In the genomic region with DNA sequence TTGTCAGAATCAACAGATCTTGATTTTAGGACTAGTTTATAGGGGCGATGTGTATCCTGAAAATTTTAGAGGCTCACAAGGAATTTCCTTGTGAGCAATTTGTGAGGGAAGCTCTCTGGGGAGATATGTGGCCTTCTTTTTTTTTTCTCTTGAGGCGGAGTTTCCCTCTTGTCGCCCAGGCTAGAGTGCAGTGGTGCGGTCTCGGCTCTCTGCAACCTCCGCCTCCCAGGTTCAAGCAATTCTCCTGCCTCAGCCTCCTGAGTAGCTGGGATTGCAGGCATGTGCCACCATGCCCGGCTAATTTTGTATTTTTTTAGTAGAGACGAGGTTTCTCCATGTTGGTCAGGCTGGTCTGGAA, we compare ENCODE assay signal across 8 cellular contexts. TPM values are rescaled to one million over a fixed set of nuclear protein-coding genes. Genes with fewer than 3 reads are reported as not detected.
DNase-seq lines count a peak whose midpoint lies in the region; ATAC-seq, FAIRE-seq and TF ChIP-seq lines count a peak whose summit lies in the region.
"Not testable (repeated sequence)": the region's sequence is repeated elsewhere in the genome, so short reads cannot be mapped to it uniquely, and the experiment has no call there.

No MANE protein-coding gene starts in this region.

- H3K27ac ChIP-seq in C4-2B = peak overlapping the region; percentile 89
- not testable (repeated sequence) for H3K27ac ChIP-seq in HEK293 (ENCODE audit: extremely low read depth, low read depth, low read length); PC-3 (ENCODE audit: low read length); astrocyte (ENCODE audit: low read depth, low read length)

- CTCF ChIA-PET in HEK293 (lab: Yijun Ruan, JAX) (interaction anchor here (0.6 to 8.6 kb wide), 7 partner anchors 33 to 459 kb away, joined by 3 to 149 read pairs (median 5); no protein-coding TSS in a partner anchor), PC-3 (lab: Charles Lee) (interaction anchor here (0.7 kb wide), 1 partner anchor 205 kb away, joined by 3 read pairs; no protein-coding TSS in a partner anchor)
- CTCF ChIA-PET in activated CD4-positive, alpha-beta memory T cell treated with anti-CD3 and anti-CD28 coated beads for 36 hours (lab: Charles Lee) = interaction anchor here (0.9 to 8.8 kb wide), 3 partner anchors 26 to 95 kb away, joined by 3 to 247 read pairs (median 11); partner anchors contain the start of genes ARMC7 and MIF4GD

- H3K9me3 ChIP-seq in HEK293 (ENCODE audit: control insufficient read depth, insufficient read depth, low read depth, low read length); PC-3 (ENCODE audit: low read length); astrocyte (ENCODE audit: insufficient read depth, low read depth, low read length): not testable (repeated sequence)

- not testable (repeated sequence) for H3K27me3 ChIP-seq in PC-3 (ENCODE audit: low read length); astrocyte (ENCODE audit: insufficient read depth, low read length)

- H3K36me3 Mint-ChIP-seq in activated CD4-positive, alpha-beta memory T cell treated with anti-CD3 and anti-CD28 coated beads for 36 hours = peaks cover 21% of the 10 kb centered on the region
- H3K36me3 Mint-ChIP-seq in astrocyte (ENCODE audit: low read depth, unreplicated experiment); natural killer cell: not testable (repeated sequence)

- H3K27me3 Mint-ChIP-seq in activated CD4-positive, alpha-beta memory T cell treated with anti-CD3 and anti-CD28 coated beads for 36 hours; astrocyte (ENCODE audit: low read depth, unreplicated experiment); natural killer cell (ENCODE audit: low read depth in 2 of 2); stimulated activated naive CD8-positive, alpha-beta T cell treated with anti-CD3 and anti-CD28 coated beads, Interleukin-15, amount 100 ng/mL, for 72 hours: not testable (repeated sequence)

- H3K4me1 ChIP-seq in HEK293 (ENCODE audit: control insufficient read depth, insufficient read depth, low read length); PC-3 (ENCODE audit: insufficient read depth, low read length): not testable (repeated sequence)
- H3K4me1 ChIP-seq in astrocyte (ENCODE audit: insufficient read depth, low read length) = peaks cover 10% of the 10 kb centered on the region

- H3K9me3 Mint-ChIP-seq in activated CD4-positive, alpha-beta memory T cell treated with anti-CD3 and anti-CD28 coated beads for 36 hours; astrocyte (ENCODE audit: unreplicated experiment); natural killer cell; stimulated activated naive CD8-positive, alpha-beta T cell treated with anti-CD3 and anti-CD28 coated beads, Interleukin-15, amount 100 ng/mL, for 72 hours: not testable (repeated sequence)

- BruUV-seq in PC-3 (replicated peaks; lab: Mats Ljungman, UMichigan) = not testable (repeated sequence)

- not testable (repeated sequence) for H3F3A ChIP-seq in PC-3 (ENCODE audit: low read length, unreplicated experiment)

- H3K4me1 Mint-ChIP-seq in activated CD4-positive, alpha-beta memory T cell treated with anti-CD3 and anti-CD28 coated beads for 36 hours (ENCODE audit: low read depth) = peaks cover 14% of the 10 kb centered on the region
- H3K4me1 Mint-ChIP-seq in astrocyte (ENCODE audit: low read depth, unreplicated experiment) = not testable (repeated sequence)
- H3K4me1 Mint-ChIP-seq in natural killer cell = peaks cover 13 to 22% of the 10 kb centered on the region in 2 donors
- peaks cover 27% of the 10 kb centered on the region for H3K4me1 Mint-ChIP-seq in stimulated activated naive CD8-positive, alpha-beta T cell treated with anti-CD3 and anti-CD28 coated beads, Interleukin-15, amount 100 ng/mL, for 72 hours

- H3K79me2 ChIP-seq in PC-3 (ENCODE audit: low read length) (peaks cover 63% of the 10 kb centered on the region), astrocyte (ENCODE audit: insufficient read depth, low read length) (peaks cover 53% of the 10 kb centered on the region)

- intact Hi-C loops in PC-3 (cut with micrococcal nuclease) = loop anchor here (10.0 kb wide), 2 partner anchors 172 to 208 kb away; no protein-coding TSS in a partner anchor
- intact Hi-C loops in activated CD4-positive, alpha-beta memory T cell treated with anti-CD3 and anti-CD28 coated beads for 36 hours (cut with micrococcal nuclease) = loop anchor here (5.0 kb wide), 1 partner anchor 55 kb away; the partner anchor contains the start of genes GGA3 and MRPS7
- intact Hi-C loops in natural killer cell (cut with micrococcal nuclease) = not testable (repeated sequence)

- H3K9me2 ChIP-seq in PC-3 (replicated peaks; ENCODE audit: low read length) = not testable (repeated sequence)

- H3K4me3 Mint-ChIP-seq in activated CD4-positive, alpha-beta memory T cell treated with anti-CD3 and anti-CD28 coated beads for 36 hours = peak overlapping the region; percentile 81
- H3K4me3 Mint-ChIP-seq in astrocyte (ENCODE audit: unreplicated experiment) (peak overlapping the region; percentile 96), natural killer cell (peak overlapping the region; percentile 96)
- H3K4me3 Mint-ChIP-seq in stimulated activated naive CD8-positive, alpha-beta T cell treated with anti-CD3 and anti-CD28 coated beads, Interleukin-15, amount 100 ng/mL, for 72 hours = peak overlapping the region; percentile 89 to 94

- peak overlapping the region; percentile 98 for H3K9ac ChIP-seq in PC-3 (ENCODE audit: low read length)
- H3K9ac ChIP-seq in astrocyte (ENCODE audit: low read length) = peak overlapping the region; percentile 97

- H3K4me2 ChIP-seq in PC-3 (ENCODE audit: low read length) (peak overlapping the region; percentile 85), astrocyte (ENCODE audit: low read length) (peak overlapping the region; percentile 94)

- POLR2A ChIA-PET in HEK293 (lab: Yijun Ruan, JAX) (interaction anchor here (1.2 to 2.9 kb wide), 4 partner anchors 35 to 187 kb away, joined by 3 to 12 read pairs (median 4); partner anchors contain the start of genes MIF4GD and NT5C), PC-3 (lab: Charles Lee; ENCODE audit: unreplicated experiment) (interaction anchor here (0.7 kb wide), 1 partner anchor 48 kb away, joined by 4 read pairs; no protein-coding TSS in a partner anchor)
- POLR2A ChIA-PET in activated CD4-positive, alpha-beta memory T cell treated with anti-CD3 and anti-CD28 coated beads for 36 hours (lab: Charles Lee) = interaction anchor here (0.6 kb wide), 1 partner anchor 131 kb away, joined by 3 read pairs; no protein-coding TSS in a partner anchor

- not testable (repeated sequence) for H4K20me1 ChIP-seq in PC-3 (ENCODE audit: low read length); astrocyte (ENCODE audit: insufficient read depth, low read length)

- not testable (repeated sequence) for ATAC-seq in PC-3; natural killer cell; stimulated activated naive CD8-positive, alpha-beta T cell treated with anti-CD3 and anti-CD28 coated beads, Interleukin-15, amount 100 ng/mL, for 72 hours

- H3K27ac Mint-ChIP-seq in activated CD4-positive, alpha-beta memory T cell treated with anti-CD3 and anti-CD28 coated beads for 36 hours; astrocyte (ENCODE audit: unreplicated experiment); natural killer cell: not testable (repeated sequence)
- peak overlapping the region in 1 of 2 donors; percentile 57 for H3K27ac Mint-ChIP-seq in stimulated activated naive CD8-positive, alpha-beta T cell treated with anti-CD3 and anti-CD28 coated beads, Interleukin-15, amount 100 ng/mL, for 72 hours

- H2AFZ ChIP-seq in PC-3 (ENCODE audit: low read length); astrocyte (ENCODE audit: low read depth, low read length): not testable (repeated sequence)

- FAIRE-seq in astrocyte (lab: Jason Lieb, UNC) = not testable (repeated sequence)

- not testable (repeated sequence) for DNase-seq in PC-3; activated CD4-positive, alpha-beta memory T cell treated with anti-CD3 and anti-CD28 coated beads for 36 hours; astrocyte (ENCODE audit: low read depth); fibroblast of the aortic adventitia (ENCODE audit: low read depth); natural killer cell; stimulated activated naive CD8-positive, alpha-beta T cell treated with anti-CD3 and anti-CD28 coated beads, Interleukin-15, amount 100 ng/mL, for 72 hours

- TF ChIP-seq CTCF in C4-2B (conservative IDR thresholded peaks at IDR 0.05); HEK293 (tag by site-specific recombination; IDR thresholded peaks at IDR 0.05); PC-3 (conservative IDR thresholded peaks at IDR 0.05; ENCODE audit: low read depth, low read length); astrocyte (IDR thresholded peaks at IDR 0.05; ENCODE audit: insufficient read depth, low read depth, low read length); fibroblast of the aortic adventitia (IDR thresholded peaks at IDR 0.05; ENCODE audit: insufficient read depth, low read length); natural killer cell (IDR thresholded peaks at IDR 0.05): not testable (repeated sequence)

- H3K36me3 ChIP-seq in HEK293 (ENCODE audit: control insufficient read depth in 2 of 2, insufficient read depth in 1 of 2, low read length in 2 of 2) (peaks cover 34 to 40% of the 10 kb centered on the region in 2 experiments), PC-3 (ENCODE audit: low read depth, low read length) (peaks cover 28% of the 10 kb centered on the region), astrocyte (ENCODE audit: insufficient read depth, low read length) (peaks cover 21% of the 10 kb centered on the region)

- H3K4me3 ChIP-seq in HEK293 (ENCODE audit: low read depth, low read length) (peak overlapping the region; percentile 15), PC-3 (ENCODE audit: low read length) (peak overlapping the region; percentile 91), astrocyte (ENCODE audit: insufficient read depth, low read depth, low read length) (peak overlapping the region; percentile 97), fibroblast of the aortic adventitia (ENCODE audit: low read depth, low read length) (peak overlapping the region; percentile 22)

RNA-seq across cellular contexts. Expression of gene NUP85, which starts 1.6 kb away (rescaled TPM):
- total RNA-seq in PC-3 (2014; rRNA removed) (91.5 and 95.6 TPM in 2 replicates), astrocyte (37.3 and 44.3 TPM in 2 replicates), fibroblast of the aortic adventitia (ENCODE audit: low replicate concordance) (33.9 and 41.5 TPM in 2 replicates), natural killer cell (10 to 100 TPM; 71.1 to 78.1 (median 77.0) TPM)
- 100 to 1,000 TPM; 125 to 132 TPM for total RNA-seq in activated CD4-positive, alpha-beta memory T cell treated with anti-CD3 and anti-CD28 coated beads for 36 hours

RNA-seq across cellular contexts. Expression of gene SUMO2, which starts 24.3 kb away (rescaled TPM):
- total RNA-seq in PC-3 (2014; rRNA removed) (244 and 282 TPM in 2 replicates), astrocyte (413 and 449 TPM in 2 replicates), fibroblast of the aortic adventitia (ENCODE audit: low replicate concordance) (89.9 and 129 TPM in 2 replicates), natural killer cell (100 to 1,000 TPM; 240 to 294 (median 250) TPM)
- 100 to 1,000 TPM; 610 to 612 TPM for total RNA-seq in activated CD4-positive, alpha-beta memory T cell treated with anti-CD3 and anti-CD28 coated beads for 36 hours

RNA-seq across cellular contexts. Expression of gene JPT1, which starts 52.7 kb away (rescaled TPM):
- 674 and 705 TPM in 2 replicates for total RNA-seq in PC-3 (2014; rRNA removed)
- 100 to 1,000 TPM; 263 to 267 TPM for total RNA-seq in activated CD4-positive, alpha-beta memory T cell treated with anti-CD3 and anti-CD28 coated beads for 36 hours
- total RNA-seq in astrocyte = 232 and 282 TPM in 2 replicates
- 71.1 and 79.6 TPM in 2 replicates for total RNA-seq in fibroblast of the aortic adventitia (ENCODE audit: low replicate concordance)
- total RNA-seq in natural killer cell = 10 to 100 TPM; 45.0 to 54.8 (median 50.5) TPM

RNA-seq across cellular contexts. Expression of gene GGA3, which starts 54.4 kb away (rescaled TPM):
- total RNA-seq in PC-3 (2014; rRNA removed) (38.8 and 40.1 TPM in 2 replicates), astrocyte (25.3 and 28.5 TPM in 2 replicates), fibroblast of the aortic adventitia (ENCODE audit: low replicate concordance) (8.7 and 14.0 TPM in 2 replicates), natural killer cell (10 to 100 TPM; 78.1 to 97.3 (median 94.0) TPM)
- total RNA-seq in activated CD4-positive, alpha-beta memory T cell treated with anti-CD3 and anti-CD28 coated beads for 36 hours = 10 to 100 TPM; 68.5 to 70.7 TPM

RNA-seq across cellular contexts. Expression of gene MRPS7, which starts 54.6 kb away (rescaled TPM):
- total RNA-seq in PC-3 (2014; rRNA removed) = 112 and 144 TPM in 2 replicates
- 10 to 100 TPM; 72.9 to 76.1 TPM for total RNA-seq in activated CD4-positive, alpha-beta memory T cell treated with anti-CD3 and anti-CD28 coated beads for 36 hours
- total RNA-seq in astrocyte = 50.0 and 55.0 TPM in 2 replicates
- total RNA-seq in fibroblast of the aortic adventitia (ENCODE audit: low replicate concordance) = 31.0 and 83.6 TPM in 2 replicates
- total RNA-seq in natural killer cell = 10 to 100 TPM; 27.3 to 29.4 (median 27.9) TPM

Comparison
In these comparisons a context has a peak if more than half of its experiments do, and no peak if none do; other contexts are left out.
1. H3K4me3 ChIP-seq: peak in every context shown above with its lines; median percentile 97 in astrocyte; 91 in PC-3; 22 in fibroblast of the aortic adventitia; 15 in HEK293.